30 cellular contexts compared by ENCODE assay signal in the genomic region with DNA sequence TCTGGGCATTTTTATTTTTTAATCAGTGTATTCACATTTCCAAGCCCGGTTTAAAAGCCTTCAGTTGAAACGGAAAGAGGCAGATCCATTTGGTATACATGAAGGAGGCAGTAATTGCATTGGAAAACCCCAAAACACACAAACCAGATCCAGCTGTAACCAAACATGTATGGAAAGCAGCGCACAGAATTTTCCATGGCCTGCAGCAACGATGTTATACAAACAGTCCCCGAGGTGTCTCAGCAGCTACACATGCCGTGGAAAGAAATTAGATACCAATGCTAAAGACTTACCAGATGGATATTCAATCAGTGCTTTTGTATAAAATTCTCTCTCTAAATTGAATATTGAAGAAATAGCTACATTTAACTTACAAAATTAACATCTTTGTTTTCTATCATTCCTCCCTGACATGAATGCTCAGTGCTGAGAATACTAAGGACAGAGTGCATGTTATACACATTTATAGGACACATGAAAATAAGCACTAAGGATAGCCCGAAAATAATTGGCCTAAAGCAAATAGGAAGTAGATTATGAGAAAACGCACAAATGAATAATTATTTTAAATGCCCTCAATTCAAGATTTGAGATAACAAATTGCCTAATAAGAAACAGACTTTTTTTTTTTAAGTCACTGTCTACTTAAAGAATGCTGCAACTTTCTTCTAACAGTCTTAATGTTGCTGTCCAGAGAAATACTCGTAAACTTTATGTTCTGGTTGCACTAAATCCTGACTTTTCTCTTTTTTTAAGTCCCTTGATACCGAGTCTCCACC.
DNase-seq lines count a peak whose midpoint lies in the region; ATAC-seq and TF ChIP-seq lines count a peak whose summit lies in the region.
"Had no signal": no experiment of that assay in that cellular context is flagged by ENCODE, and none has a peak within 500 bp of the region (broad histone marks: within the 10 kb centered on the region; RNA-seq: fewer than 3 reads in every experiment).

No MANE protein-coding gene starts in this region.

- H3K36me3 Mint-ChIP-seq in brain (no peaks in the 10 kb centered on the region), nephron progenitor cell (ENCODE audit: low read depth) (no peaks in the 10 kb centered on the region)
- H3K36me3 Mint-ChIP-seq: activated CD4-positive, alpha-beta memory T cell treated with anti-CD3 and anti-CD28 coated beads for 36 hours; activated naive CD4-positive, alpha-beta T cell treated with anti-CD3 and anti-CD28 coated beads, Interleukin-2, amount 10 ng/mL, durations not matched to agents 7 days and 5 days; memory B cell had no signal

- peaks cover 0 to 3% (median 0%) of the 10 kb centered on the region in 5 experiments for H3K9me3 Mint-ChIP-seq in brain
- no peaks in the 10 kb centered on the region for H3K9me3 Mint-ChIP-seq in nephron progenitor cell
- H3K9me3 Mint-ChIP-seq: activated naive CD4-positive, alpha-beta T cell treated with anti-CD3 and anti-CD28 coated beads, Interleukin-2, amount 10 ng/mL, durations not matched to agents 7 days and 5 days had no signal

- H3K27ac Mint-ChIP-seq in brain (peak overlapping the region in 3 of 5 experiments; percentile 4 to 95 (median 82)), nephron progenitor cell (peak overlapping the region; percentile 66)
- H3K27ac Mint-ChIP-seq: activated CD4-positive, alpha-beta memory T cell treated with anti-CD3 and anti-CD28 coated beads for 36 hours; activated naive CD4-positive, alpha-beta T cell treated with anti-CD3 and anti-CD28 coated beads, Interleukin-2, amount 10 ng/mL, durations not matched to agents 7 days and 5 days; CD4-positive, alpha-beta T cell; memory B cell had no signal

- H3K27me3 ChIP-seq in BE2C (no peaks in the 10 kb centered on the region), MG63 (no peaks in the 10 kb centered on the region), ascending aorta (no peaks in the 10 kb centered on the region)
- H3K27me3 ChIP-seq: breast epithelium, left lung, stomach, vagina had no signal

- no peaks in the 10 kb centered on the region for H3K27me3 Mint-ChIP-seq in brain
- no peaks in the 10 kb centered on the region for H3K27me3 Mint-ChIP-seq in nephron progenitor cell (ENCODE audit: low read depth, poor library complexity)
- H3K27me3 Mint-ChIP-seq: activated CD4-positive, alpha-beta memory T cell treated with anti-CD3 and anti-CD28 coated beads for 36 hours; activated naive CD4-positive, alpha-beta T cell treated with anti-CD3 and anti-CD28 coated beads, Interleukin-2, amount 10 ng/mL, durations not matched to agents 7 days and 5 days; CD4-positive, alpha-beta T cell; memory B cell had no signal

- peaks cover 46% of the 10 kb centered on the region for H3K4me1 Mint-ChIP-seq in brain
- peaks cover 7% of the 10 kb centered on the region for H3K4me1 Mint-ChIP-seq in nephron progenitor cell
- H3K4me1 Mint-ChIP-seq: activated naive CD4-positive, alpha-beta T cell treated with anti-CD3 and anti-CD28 coated beads, Interleukin-2, amount 10 ng/mL, durations not matched to agents 7 days and 5 days; memory B cell had no signal

- H3K36me3 ChIP-seq in BE2C (no peaks in the 10 kb centered on the region), MG63 (no peaks in the 10 kb centered on the region), ascending aorta (no peaks in the 10 kb centered on the region)
- H3K36me3 ChIP-seq: breast epithelium, left lung, prostate gland, stomach, vagina had no signal

- DNase-seq in BE2C = peak; percentile 59
- peak; percentile 12 for DNase-seq in NCI-H2227 treated with DMSO at 0.1 percent for 48 hours (lab: John Stamatoyannopoulos, UW)
- DNase-seq in nephron progenitor cell = no peak
- DNase-seq in kidney glomerular epithelial cell (lab: John Stamatoyannopoulos, UW) = no peak
- DNase-seq in MG63 = no peak
- DNase-seq in ascending aorta (ENCODE audit: low spot score in 2 of 2) = no peak
- DNase-seq: activated CD4-positive, alpha-beta memory T cell treated with anti-CD3 and anti-CD28 coated beads for 36 hours; activated CD4-positive, CD25-positive, alpha-beta regulatory T cell treated with anti-CD3 and anti-CD28 coated beads, Interleukin-2, amount 50 U/mL, for 72 hours; activated naive CD4-positive, alpha-beta T cell treated with anti-CD3 and anti-CD28 coated beads, Interleukin-2, amount 10 ng/mL, durations not matched to agents 7 days and 5 days; AML-193; amniotic stem cell; CD4-positive, alpha-beta T cell; HCEC 1CT; Karpas-422; left lung; NCI-H2029; NCI-H446; OCI-M1; stimulated activated CD4-positive, alpha-beta T cell treated with anti-CD3 and anti-CD28 coated beads, Interleukin-12 subunit alpha, Interleukin-12 subunit beta, amount 100 ng/mL, for 4 hours; stimulated activated CD4-positive, alpha-beta T cell treated with anti-CD3 and anti-CD28 coated beads, Interleukin-2, amount 100 ng/mL, for 48 hours; stomach; T-helper 2 cell had no signal

- ATAC-seq in HG02970 (IDR thresholded peaks at IDR 0.05; ENCODE audit: low FRiP score, unreplicated experiment) = no peak
- ATAC-seq: A549, left lung, sciatic nerve had no signal

- TF ChIP-seq CTCF in BE2C (IDR thresholded peaks at IDR 0.05; ENCODE audit: low read depth, low read length) (no peak), brain (conservative IDR thresholded peaks at IDR 0.05) (no peak), nephron progenitor cell (IDR thresholded peaks at IDR 0.05) (no peak), ascending aorta (IDR thresholded peaks at IDR 0.05) (no peak)

- H3K4me3 ChIP-seq in BE2C (ENCODE audit: low read depth, low read length) (peak overlapping the region; percentile 7; the same call in 1 of the 2 replicates), MG63 (no peak overlapping the region), ascending aorta (no peak overlapping the region)
- H3K4me3 ChIP-seq: A549, breast epithelium, left lung, prostate gland, stomach, vagina had no signal

- H3K9me3 ChIP-seq in BE2C (no peaks in the 10 kb centered on the region), MG63 (no peaks in the 10 kb centered on the region), ascending aorta (no peaks in the 10 kb centered on the region)
- H3K9me3 ChIP-seq: A549, breast epithelium, left lung, prostate gland, stomach, vagina had no signal

- H3K4me3 Mint-ChIP-seq in brain (no peak overlapping the region), nephron progenitor cell (no peak overlapping the region)
- H3K4me3 Mint-ChIP-seq: activated CD4-positive, alpha-beta memory T cell treated with anti-CD3 and anti-CD28 coated beads for 36 hours; activated naive CD4-positive, alpha-beta T cell treated with anti-CD3 and anti-CD28 coated beads, Interleukin-2, amount 10 ng/mL, durations not matched to agents 7 days and 5 days; CD4-positive, alpha-beta T cell; memory B cell had no signal

- H3K27ac ChIP-seq in ascending aorta = no peak overlapping the region
- H3K27ac ChIP-seq: A549, breast epithelium, left lung, prostate gland, stomach, vagina had no signal

- H3K4me1 ChIP-seq in BE2C (peaks cover 26% of the 10 kb centered on the region), ascending aorta (no peaks in the 10 kb centered on the region)
- H3K4me1 ChIP-seq: A549, breast epithelium, left lung, prostate gland, stomach, vagina had no signal

- intact Hi-C loops in ascending aorta (cut with DNase I) = no loop called here

Comparison
In these comparisons a context has a peak if more than half of its experiments do, and no peak if none do; other contexts are left out.
1. DNase-seq: peak in BE2C (single experiment) and NCI-H2227 treated with DMSO at 0.1 percent for 48 hours (single experiment); none in nephron progenitor cell (single experiment), kidney glomerular epithelial cell (single experiment), MG63 (single experiment) and ascending aorta (0 of 2).